In the genomic region with DNA sequence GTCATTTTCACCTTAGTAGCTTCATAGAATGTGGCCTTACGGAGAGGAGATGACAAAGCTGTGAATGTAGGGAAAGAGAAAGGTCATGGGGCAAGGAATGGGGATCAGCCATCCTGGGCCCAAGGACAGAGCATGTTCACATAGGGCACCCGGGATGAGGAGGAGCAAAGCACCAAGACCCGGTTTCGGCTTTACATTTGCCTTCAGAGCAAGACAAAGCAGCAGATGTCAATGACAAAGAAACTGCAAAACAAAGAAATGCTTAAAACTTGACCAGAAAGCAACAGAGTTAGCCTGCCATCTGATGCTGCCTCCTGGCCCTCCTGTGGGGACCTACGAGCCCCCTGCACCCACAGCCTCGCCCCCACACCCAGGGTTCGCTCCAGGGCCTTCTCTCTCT, we compare ENCODE assay signal across 12 cellular contexts.
"Had no signal": no experiment of that assay in that cellular context is flagged by ENCODE, and none has a peak within 500 bp of the region (broad histone marks: within the 10 kb centered on the region; RNA-seq: fewer than 3 reads in every experiment).

No MANE protein-coding gene starts in this region.

- DNase-seq: activated CD4-positive, alpha-beta T cell treated with anti-CD3 and anti-CD28 coated beads for 4 hours; activated effector memory CD4-positive, alpha-beta T cell treated with anti-CD3 and anti-CD28 coated beads, Interleukin-2, amount 50 U/mL, for 16 hours; activated T-cell treated with anti-CD3 and anti-CD28 coated beads for 4 hours; colonic mucosa; foreskin keratinocyte; kidney; retina; stimulated activated CD4-positive, alpha-beta T cell treated with anti-CD3 and anti-CD28 coated beads, Interleukin-15, amount 100 ng/mL, for 24 hours; stimulated activated CD4-positive, alpha-beta T cell treated with anti-CD3 and anti-CD28 coated beads, Interleukin-4, amount 100 ng/mL, for 4 hours; SW 1271 had no signal

- H3K4me3 ChIP-seq: colonic mucosa, heart left ventricle had no signal

- H3K4me1 ChIP-seq: colonic mucosa, foreskin keratinocyte had no signal

- ATAC-seq: foreskin keratinocyte, heart left ventricle had no signal

- H3K27ac ChIP-seq: colonic mucosa, foreskin keratinocyte, heart left ventricle, VCaP had no signal

- H3K27me3 ChIP-seq: colonic mucosa, foreskin keratinocyte, heart left ventricle had no signal

- H3K9me3 ChIP-seq: colonic mucosa, heart left ventricle had no signal

- H3K36me3 ChIP-seq: colonic mucosa had no signal
